Comparison of ENCODE assay signal across 24 cellular contexts in genomic region chr4:176971576-176972105, GRCh38.
"Had no signal": no experiment of that assay in that cellular context is flagged by ENCODE, and none has a peak within 500 bp of the region (broad histone marks: within the 10 kb centered on the region; RNA-seq: fewer than 3 reads in every experiment).

No MANE protein-coding gene starts in this region.

- H3K36me3 ChIP-seq: neural progenitor cell, ovary, thoracic aorta had no signal

- H3K27me3 ChIP-seq: foreskin keratinocyte, hepatocyte, neural progenitor cell, ovary had no signal

- H3K4me1 Mint-ChIP-seq: stimulated activated naive B cell treated with anti-CD40 and anti-IgM and Interleukin-4, amounts not matched to agents 10 μg/mL and 1 μg/mL and 100 μg/mL, for 72 hours; stimulated activated naive CD8-positive, alpha-beta T cell treated with anti-CD3 and anti-CD28 coated beads, Interleukin-15, amount 100 ng/mL, for 72 hours had no signal

- H2AFZ ChIP-seq: hepatocyte, neural progenitor cell had no signal

- H3K9ac ChIP-seq: neural progenitor cell had no signal

- H3K79me2 ChIP-seq: hepatocyte had no signal

- H3K4me3 ChIP-seq: coronary artery, dorsolateral prefrontal cortex, hepatocyte, lung, neural progenitor cell, ovary, thoracic aorta had no signal

- H3K27ac Mint-ChIP-seq: natural killer cell treated with Interleukin-12 subunit alpha and Interleukin-12 subunit beta and Interleukin-15 and Interleukin-18, amount 100 ng/mL, for 72 hours; neural progenitor cell; progenitor cell of endocrine pancreas; stimulated activated naive B cell treated with anti-CD40 and anti-IgM and Interleukin-4, amounts not matched to agents 10 μg/mL and 1 μg/mL and 100 μg/mL, for 72 hours; stimulated activated naive CD8-positive, alpha-beta T cell treated with anti-CD3 and anti-CD28 coated beads, Interleukin-15, amount 100 ng/mL, for 72 hours had no signal

- H3K9me3 Mint-ChIP-seq: neural progenitor cell had no signal

- H3K27me3 Mint-ChIP-seq: natural killer cell treated with Interleukin-12 subunit alpha and Interleukin-12 subunit beta and Interleukin-15 and Interleukin-18, amount 100 ng/mL, for 72 hours; progenitor cell of endocrine pancreas; stimulated activated naive B cell treated with anti-CD40 and anti-IgM and Interleukin-4, amounts not matched to agents 10 μg/mL and 1 μg/mL and 100 μg/mL, for 72 hours; stimulated activated naive CD8-positive, alpha-beta T cell treated with anti-CD3 and anti-CD28 coated beads, Interleukin-15, amount 100 ng/mL, for 72 hours had no signal

- H3K4me2 ChIP-seq: hepatocyte, neural progenitor cell had no signal

- DNase-seq: dorsolateral prefrontal cortex; effector CD8-positive, alpha-beta T cell; foreskin keratinocyte; head of caudate nucleus; left colon; left ventricle myocardium superior; mesenchymal stem cell; midbrain; nucleus accumbens; ovary; stimulated activated CD4-positive, alpha-beta T cell treated with anti-CD3 and anti-CD28 coated beads, Interleukin-2, amount 100 ng/mL, for 24 hours; stimulated activated CD4-positive, alpha-beta T cell treated with anti-CD3 and anti-CD28 coated beads, Interleukin-4, amount 100 ng/mL, for 4 hours; stimulated activated naive B cell treated with anti-CD40 and anti-IgM and Interleukin-4, amounts not matched to agents 10 μg/mL and 1 μg/mL and 100 μg/mL, for 72 hours; stimulated activated naive CD8-positive, alpha-beta T cell treated with anti-CD3 and anti-CD28 coated beads, Interleukin-15, amount 100 ng/mL, for 72 hours; trophoblast cell had no signal

- H3K36me3 Mint-ChIP-seq: natural killer cell treated with Interleukin-12 subunit alpha and Interleukin-12 subunit beta and Interleukin-15 and Interleukin-18, amount 100 ng/mL, for 72 hours; neural progenitor cell; stimulated activated naive B cell treated with anti-CD40 and anti-IgM and Interleukin-4, amounts not matched to agents 10 μg/mL and 1 μg/mL and 100 μg/mL, for 72 hours had no signal

- ATAC-seq: esophagus mucosa; foreskin keratinocyte; left colon; natural killer cell treated with Interleukin-12 subunit alpha and Interleukin-12 subunit beta and Interleukin-15 and Interleukin-18, amount 100 ng/mL, for 72 hours; sciatic nerve; stimulated activated naive CD8-positive, alpha-beta T cell treated with anti-CD3 and anti-CD28 coated beads, Interleukin-15, amount 100 ng/mL, for 72 hours had no signal

- H3K4me1 ChIP-seq: foreskin keratinocyte, neural progenitor cell had no signal

- H3K9me3 ChIP-seq: ovary, thoracic aorta had no signal

- H3K4me3 Mint-ChIP-seq: natural killer cell treated with Interleukin-12 subunit alpha and Interleukin-12 subunit beta and Interleukin-15 and Interleukin-18, amount 100 ng/mL, for 72 hours; neural progenitor cell; stimulated activated naive B cell treated with anti-CD40 and anti-IgM and Interleukin-4, amounts not matched to agents 10 μg/mL and 1 μg/mL and 100 μg/mL, for 72 hours; stimulated activated naive CD8-positive, alpha-beta T cell treated with anti-CD3 and anti-CD28 coated beads, Interleukin-15, amount 100 ng/mL, for 72 hours had no signal

- H3K27ac ChIP-seq: coronary artery, dorsolateral prefrontal cortex, foreskin keratinocyte, hepatocyte, neural progenitor cell, ovary, thoracic aorta had no signal
